Comparison of ENCODE assay signal across 20 cellular contexts in the genomic region with DNA sequence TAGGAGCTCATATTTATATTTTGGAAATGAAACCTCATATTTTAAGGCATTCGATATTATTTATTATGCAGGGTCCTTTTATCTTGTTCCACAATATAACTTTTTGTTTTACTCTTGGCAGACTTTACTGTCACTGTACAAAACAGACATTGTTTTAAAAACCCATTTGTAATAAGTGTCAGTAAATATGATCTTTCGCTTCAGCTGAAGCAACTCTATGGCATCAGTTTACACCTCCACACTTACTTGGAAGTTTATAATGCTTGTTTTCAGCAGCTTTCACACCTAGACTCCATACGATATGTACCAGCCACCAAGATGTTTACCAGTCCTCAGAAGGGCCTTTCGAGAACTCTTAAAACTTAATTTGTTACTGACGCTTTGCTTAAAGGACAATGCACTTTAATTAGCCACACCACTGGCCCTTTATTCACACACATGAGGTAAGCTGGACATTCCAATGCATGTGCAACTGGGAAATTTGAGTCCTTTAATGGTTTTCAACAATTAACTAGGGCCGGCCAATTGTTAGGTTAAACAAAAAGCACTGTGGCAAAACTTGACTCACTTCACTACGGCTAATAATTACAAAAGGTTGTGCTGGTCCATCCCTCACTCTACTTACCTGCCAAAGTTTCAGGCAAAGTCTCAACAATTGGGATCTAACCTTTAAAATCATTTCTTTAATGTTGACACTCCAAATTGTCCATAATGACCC. TPM values are rescaled to one million over a fixed set of nuclear protein-coding genes. Genes with fewer than 3 reads are reported as not detected.
DNase-seq lines count a peak whose midpoint lies in the region; ATAC-seq, FAIRE-seq and TF ChIP-seq lines count a peak whose summit lies in the region.
"Had no signal": no experiment of that assay in that cellular context is flagged by ENCODE, and none has a peak within 500 bp of the region (broad histone marks: within the 10 kb centered on the region; RNA-seq: fewer than 3 reads in every experiment).

No MANE protein-coding gene starts in this region.

- FAIRE-seq in A549 (lab: Jason Lieb, UNC): no peak
- FAIRE-seq in astrocyte (lab: Jason Lieb, UNC): no peak
- FAIRE-seq in pancreas (lab: Jason Lieb, UNC): no peak
- FAIRE-seq: TTC549, urothelium cell line had no signal

- no peak for TF ChIP-seq CTCF in A549 (IDR thresholded peaks at IDR 0.05)
- no peak for TF ChIP-seq CTCF in astrocyte (IDR thresholded peaks at IDR 0.05; ENCODE audit: insufficient read depth, low read depth, low read length)
- TF ChIP-seq CTCF in pancreas (IDR thresholded peaks at IDR 0.05): no peak
- TF ChIP-seq CTCF in PC-9 (conservative IDR thresholded peaks at IDR 0.05): no peak

- H3K9ac ChIP-seq in astrocyte (ENCODE audit: low read length): no peak overlapping the region

- peak overlapping the region; percentile 30 for H3K4me2 ChIP-seq in A549
- H3K4me2 ChIP-seq in astrocyte (ENCODE audit: low read length): peak overlapping the region; percentile 13
- no peak overlapping the region for H3K4me2 ChIP-seq in PC-9

- peaks cover 9% of the 10 kb centered on the region for H3K36me3 ChIP-seq in astrocyte (ENCODE audit: insufficient read depth, low read length)
- no peaks in the 10 kb centered on the region for H3K36me3 ChIP-seq in pancreas
- H3K36me3 ChIP-seq in PC-9 (ENCODE audit: low read depth): peaks cover 31% of the 10 kb centered on the region; the same call in 1 of the 2 replicates

- peaks cover 45% of the 10 kb centered on the region for H3K4me1 ChIP-seq in A549
- peaks cover 21% of the 10 kb centered on the region for H3K4me1 ChIP-seq in astrocyte (ENCODE audit: insufficient read depth, low read length)
- peaks cover 4 to 14% (median 9%) of the 10 kb centered on the region in 3 donors for H3K4me1 ChIP-seq in pancreas
- H3K4me1 ChIP-seq in PC-9 (replicated peaks; ENCODE audit: insufficient read depth): 0 out of 2 replicates have a peak, but pooled peaks cover 6% of the 10 kb centered on the region

- H3F3A ChIP-seq in PC-9 (ENCODE audit: insufficient read depth, low read depth): peaks cover 19% of the 10 kb centered on the region; the same call in 1 of the 2 replicates

- no peak overlapping the region for H3K4me3 ChIP-seq in A549
- no peak overlapping the region for H3K4me3 ChIP-seq in astrocyte (ENCODE audit: insufficient read depth, low read depth, low read length)
- H3K4me3 ChIP-seq in pancreas: no peak overlapping the region
- H3K4me3 ChIP-seq in PC-9: no peak overlapping the region
- H3K4me3 ChIP-seq: mucosa of descending colon had no signal

- H3K27ac Mint-ChIP-seq in astrocyte (ENCODE audit: unreplicated experiment): no peak overlapping the region
- H3K27ac Mint-ChIP-seq: activated CD8-positive, alpha-beta T cell treated with anti-CD3 and anti-CD28 coated beads, Interleukin-2, amount 10 ng/mL, durations not matched to agents 7 days and 5 days; activated T-helper 17 cell treated with anti-CD3 and anti-CD28 coated beads, Interleukin-2, amount 50 U/mL, for 72 hours; CD8-positive, alpha-beta T cell; dendritic cell treated with granulocyte-macrophage colony-stimulating factor and Interleukin-4, amounts not matched to agents 40 ng/mL and 50 ng/mL, for 4 days had no signal

- intact Hi-C loops in pancreas (cut with DNase I): no loop called here
- intact Hi-C loops in PC-9 (cut with micrococcal nuclease; ENCODE audit: unreplicated experiment): no loop called here

- peak overlapping the region in 1 of 2 experiments; percentile 16; a peak in 1 of 6 replicates for H3K27ac ChIP-seq in A549
- no peak overlapping the region for H3K27ac ChIP-seq in astrocyte (ENCODE audit: low read depth, low read length)
- H3K27ac ChIP-seq in pancreas: peak overlapping the region in 2 of 4 donors; percentile 48 to 62
- no peak overlapping the region for H3K27ac ChIP-seq in PC-9

- H3K36me3 Mint-ChIP-seq in astrocyte (ENCODE audit: low read depth, unreplicated experiment): peaks cover 12% of the 10 kb centered on the region
- H3K36me3 Mint-ChIP-seq: CD8-positive, alpha-beta T cell had no signal

- H3K79me2 ChIP-seq in astrocyte (ENCODE audit: insufficient read depth, low read length): peaks cover 98% of the 10 kb centered on the region
- peaks cover 98% of the 10 kb centered on the region for H3K79me2 ChIP-seq in PC-9 (ENCODE audit: low read depth)

- TF ChIP-seq EP300 in A549 (IDR thresholded peaks at IDR 0.05): no peak

- CTCF ChIA-PET in A549 (lab: Yijun Ruan, JAX) (interaction anchor here (1.0 to 2.4 kb wide), 5 partner anchors 10 to 287 kb away, joined by 3 to 6 read pairs (median 5); no protein-coding TSS in a partner anchor), PC-9 (lab: Charles Lee) (no interaction called here)

- H2AFZ ChIP-seq in astrocyte (ENCODE audit: low read depth, low read length) (no peak overlapping the region), PC-9 (no peak overlapping the region)

- DNase-seq in A549 (ENCODE audit: low read depth in 1 of 2, low spot score in 1 of 2) (no peak), astrocyte (ENCODE audit: low read depth) (no peak), iPS-NIHi11 (ENCODE audit: low spot score) (peak; percentile 25), pancreas (no peak), NCI-H1105 (lab: John Stamatoyannopoulos, UW) (no peak), middle frontal gyrus (ENCODE audit: extremely low spot score, low spot score) (no peak), PC-9 (no peak), MV-4-11 (lab: John Stamatoyannopoulos, UW) (no peak)
- DNase-seq: activated CD8-positive, alpha-beta T cell treated with anti-CD3 and anti-CD28 coated beads, Interleukin-2, amount 10 ng/mL, durations not matched to agents 7 days and 5 days; anterior cingulate cortex; CD8-positive, alpha-beta T cell; mucosa of descending colon; NCI-H1092; NCI-H2227 treated with DMSO at 0.1 percent for 48 hours; SIG-M5; stimulated activated CD4-positive, alpha-beta T cell treated with anti-CD3 and anti-CD28 coated beads, Interleukin-2, amount 100 ng/mL, for 48 hours had no signal

- no peaks in the 10 kb centered on the region for H3K9me2 ChIP-seq in PC-9 (ENCODE audit: insufficient read depth)

- no peak for ATAC-seq in A549
- peak; percentile 43 to 76 (median 66) for ATAC-seq in pancreas
- ATAC-seq: activated CD8-positive, alpha-beta T cell treated with anti-CD3 and anti-CD28 coated beads, Interleukin-2, amount 10 ng/mL, durations not matched to agents 7 days and 5 days; activated T-helper 17 cell treated with anti-CD3 and anti-CD28 coated beads, Interleukin-2, amount 50 U/mL, for 72 hours; CD8-positive, alpha-beta T cell; mucosa of descending colon had no signal

- no peaks in the 10 kb centered on the region for H3K27me3 Mint-ChIP-seq in astrocyte (ENCODE audit: low read depth, unreplicated experiment)

- H3K4me1 Mint-ChIP-seq in astrocyte (ENCODE audit: low read depth, unreplicated experiment): peaks cover 24% of the 10 kb centered on the region
- H3K4me1 Mint-ChIP-seq: activated T-helper 17 cell treated with anti-CD3 and anti-CD28 coated beads, Interleukin-2, amount 50 U/mL, for 72 hours had no signal

- POLR2A ChIA-PET in A549 (lab: Yijun Ruan, JAX) (interaction anchor here (1.3 kb wide), 1 partner anchor 17 kb away, joined by 4 read pairs; a partner anchor contains a TSS), PC-9 (lab: Charles Lee; ENCODE audit: unreplicated experiment) (interaction anchor here (0.6 kb wide), 1 partner anchor 78 kb away, joined by 4 read pairs; no protein-coding TSS in a partner anchor)

- BruUV-seq in PC-9 (replicated peaks; lab: Mats Ljungman, UMichigan): no TSS peak

- TF ChIP-seq RAD21 in A549 (conservative IDR thresholded peaks at IDR 0.05 in 1 of 2, IDR thresholded peaks at IDR 0.05 in 1 of 2): no peak

- H3K9me3 ChIP-seq in A549 (no peaks in the 10 kb centered on the region), astrocyte (ENCODE audit: insufficient read depth, low read depth, low read length) (no peaks in the 10 kb centered on the region), pancreas (no peaks in the 10 kb centered on the region), PC-9 (ENCODE audit: insufficient read depth, low read depth) (no peaks in the 10 kb centered on the region)
- H3K9me3 ChIP-seq: mucosa of descending colon had no signal

- H3K4me3 Mint-ChIP-seq in astrocyte (ENCODE audit: unreplicated experiment): no peak overlapping the region
- H3K4me3 Mint-ChIP-seq: activated CD8-positive, alpha-beta T cell treated with anti-CD3 and anti-CD28 coated beads, Interleukin-2, amount 10 ng/mL, durations not matched to agents 7 days and 5 days; activated T-helper 17 cell treated with anti-CD3 and anti-CD28 coated beads, Interleukin-2, amount 50 U/mL, for 72 hours; CD8-positive, alpha-beta T cell; dendritic cell treated with granulocyte-macrophage colony-stimulating factor and Interleukin-4, amounts not matched to agents 40 ng/mL and 50 ng/mL, for 4 days had no signal

- WGBS in A549 (ENCODE audit: missing lambda C conversion rate): 73% methylated on average over 7 of the region's 7 CpGs
- WGBS in pancreas, 2 donors: 67 to 68% methylated on average over 7 of the region's 7 CpGs

- no peak for TF ChIP-seq POLR2A in A549 (IDR thresholded peaks at IDR 0.05; ENCODE audit: low read length)

- no peaks in the 10 kb centered on the region for H3K9me3 Mint-ChIP-seq in astrocyte (ENCODE audit: unreplicated experiment)
- H3K9me3 Mint-ChIP-seq: activated T-helper 17 cell treated with anti-CD3 and anti-CD28 coated beads, Interleukin-2, amount 50 U/mL, for 72 hours; CD8-positive, alpha-beta T cell; dendritic cell treated with granulocyte-macrophage colony-stimulating factor and Interleukin-4, amounts not matched to agents 40 ng/mL and 50 ng/mL, for 4 days had no signal

- H4K20me1 ChIP-seq in astrocyte (ENCODE audit: insufficient read depth, low read length): peaks cover 88% of the 10 kb centered on the region
- peaks cover 39% of the 10 kb centered on the region for H4K20me1 ChIP-seq in PC-9 (ENCODE audit: insufficient read depth)

- H3K27me3 ChIP-seq in astrocyte (ENCODE audit: insufficient read depth, low read length) (no peaks in the 10 kb centered on the region), pancreas (no peaks in the 10 kb centered on the region), PC-9 (ENCODE audit: insufficient read depth, low read depth) (no peaks in the 10 kb centered on the region)

TF ChIP-seq in A549, 52 proteins besides CTCF, POLR2A, EP300 and RAD21 (continues in another document):
- TF ChIP-seq NR3C1 (IDR thresholded peaks at IDR 0.05) (no peak), ZFP36 (IDR thresholded peaks at IDR 0.05; ENCODE audit: borderline replicate concordance, partially characterized antibody) (no peak)
- TF ChIP-seq, protein P1, sequence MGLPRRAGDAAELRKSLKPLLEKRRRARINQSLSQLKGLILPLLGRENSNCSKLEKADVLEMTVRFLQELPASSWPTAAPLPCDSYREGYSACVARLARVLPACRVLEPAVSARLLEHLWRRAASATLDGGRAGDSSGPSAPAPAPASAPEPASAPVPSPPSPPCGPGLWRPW (IDR thresholded peaks at IDR 0.05): no peak

RNA-seq across cellular contexts. Expression of a gene that starts 16.7 kb away (rescaled TPM):
- 164 and 216 TPM in 2 replicates for polyA plus RNA-seq in A549 (2011; rRNA removed)
- 83.5 and 88.4 TPM in 2 replicates for polyA plus RNA-seq in A549 (2012; cell fraction: cytosol; rRNA removed)
- polyA plus RNA-seq in A549 (2012; cell fraction: nucleus; rRNA removed): 88.2 and 134 TPM in 2 replicates
- 93.9 to 103 TPM (median 99.7 TPM) in 3 replicates for polyA plus RNA-seq in A549 (2017; fragmentation: RNase III; extraction: RNeasy Plus Mini Kit Qiagen cat#74134 plus additional on column Dnase treatment)
- 192 and 265 TPM in 2 replicates for polyA minus RNA-seq in A549 (2011; rRNA and poly(A)+ RNA removed)
- total RNA-seq in astrocyte: 94.3 and 105 TPM in 2 replicates
- total RNA-seq in pancreas: 10 to 100 TPM; 19.8 to 47.0 (median 25.2) TPM
- polyA plus RNA-seq in pancreas: 10 to 100 TPM; 18.9 to 21.6 TPM
- total RNA-seq in PC-9 (2021): 73.5 and 85.3 TPM in 2 replicates

Comparison
In these comparisons a context has a peak if more than half of its experiments do, and no peak if none do; other contexts are left out.
1. ATAC-seq: peak in pancreas (4 of 4); none in A549 (0 of 2).